21 cellular contexts compared by ENCODE assay signal in genomic region chr3:190172751-190173150, GRCh38. TPM values are rescaled to one million over a fixed set of nuclear protein-coding genes. Genes with fewer than 3 reads are reported as not detected.
A peak's percentile ranks its signal among the peaks of the same experiment; 100 is the strongest.
DNase-seq lines count a peak whose midpoint lies in the region; ATAC-seq, FAIRE-seq and TF ChIP-seq lines count a peak whose summit lies in the region.
"Had no signal": no experiment of that assay in that cellular context is flagged by ENCODE, and none has a peak within 500 bp of the region (broad histone marks: within the 10 kb centered on the region; RNA-seq: fewer than 3 reads in every experiment).

No MANE protein-coding gene starts in this region.

- no peaks in the 10 kb centered on the region for H3K36me3 ChIP-seq in PC-3 (ENCODE audit: low read depth, low read length)
- H3K36me3 ChIP-seq: BLaER1, MG63, Peyer's patch had no signal

- 0 out of 2 replicates have a peak overlapping the region, but pooled peaks have one; percentile 7 for H2AFZ ChIP-seq in PC-3 (ENCODE audit: low read length)

- H3K4me2 ChIP-seq in PC-3 (ENCODE audit: low read length), result no peak overlapping the region
- H3K4me2 ChIP-seq: BLaER1 had no signal

- H3K9me3 ChIP-seq in PC-3 (ENCODE audit: low read length), result no peaks in the 10 kb centered on the region
- H3K9me3 ChIP-seq: MG63, Peyer's patch had no signal

- 0 out of 2 replicates have a peak, but pooled peaks cover 3% of the 10 kb centered on the region for H3K4me1 ChIP-seq in PC-3 (ENCODE audit: insufficient read depth, low read length)
- H3K4me1 ChIP-seq: BLaER1 had no signal

- no peak overlapping the region for H3K9ac ChIP-seq in PC-3 (ENCODE audit: low read length)
- H3K9ac ChIP-seq: BLaER1 had no signal

- H3K4me3 ChIP-seq in PC-3 (ENCODE audit: low read length) (no peak overlapping the region), fibroblast of mammary gland (ENCODE audit: control insufficient read depth, low read depth, low read length) (no peak overlapping the region)
- H3K4me3 ChIP-seq: BLaER1, MG63, Peyer's patch had no signal

- FAIRE-seq in G401.6 (lab: Jason Lieb, UNC), result peak; percentile 28
- FAIRE-seq: GM19239 had no signal

- no TSS peak for BruUV-seq in PC-3 (replicated peaks; lab: Mats Ljungman, UMichigan)

- no peak overlapping the region for H3K27ac ChIP-seq in PC-3 (ENCODE audit: low read length)
- H3K27ac ChIP-seq: BLaER1, Peyer's patch had no signal

- CTCF ChIA-PET in PC-3 (lab: Charles Lee), result no interaction called here

- H3K9me2 ChIP-seq in PC-3 (replicated peaks; ENCODE audit: low read length), result no peaks in the 10 kb centered on the region

- no peak for TF ChIP-seq CTCF in PC-3 (conservative IDR thresholded peaks at IDR 0.05; ENCODE audit: low read depth, low read length)
- TF ChIP-seq CTCF in fibroblast of mammary gland (conservative IDR thresholded peaks at IDR 0.05; ENCODE audit: control insufficient read depth, insufficient read depth, low read depth, low read length), result no peak
- no peak for TF ChIP-seq CTCF in GM13977 (IDR thresholded peaks at IDR 0.05; ENCODE audit: extremely low read depth, insufficient read depth, missing control alignments)
- TF ChIP-seq CTCF in GM20000 (IDR thresholded peaks at IDR 0.05; ENCODE audit: extremely low read depth, missing control alignments), result no peak

- H3K27me3 ChIP-seq in PC-3 (ENCODE audit: low read length), result no peaks in the 10 kb centered on the region
- H3K27me3 ChIP-seq: BLaER1, MG63, Peyer's patch had no signal

- DNase-seq in PC-3 (peak; percentile 32), fibroblast of mammary gland (ENCODE audit: low read depth) (peak; percentile 43), GM13977 (ENCODE audit: low spot score) (no peak), GM20000 (ENCODE audit: low spot score) (no peak)
- DNase-seq: DMS79 treated with DMSO at 0.1 percent for 48 hours, GF-D8, GOT3, MG63, NCI-H1105, NCI-H1694, NCI-H2107, NCI-H226, NCI-H524 treated with DMSO at 0.1 percent for 48 hours, Peyer's patch, SHP77 treated with DMSO at 0.1 percent for 48 hours had no signal

- H3F3A ChIP-seq in PC-3 (ENCODE audit: low read length, unreplicated experiment), result no peaks in the 10 kb centered on the region

- intact Hi-C loops in PC-3 (cut with micrococcal nuclease), result no loop called here

- in situ Hi-C loops in GM13977 (cut with MboI; ENCODE audit: low pct_unique_long_range_greater_than_20kb, low sequenced_read_pairs, unreplicated experiment), result no loop called here

- no peak for ATAC-seq in PC-3
- no peak for ATAC-seq in GM18511 (IDR thresholded peaks at IDR 0.05; ENCODE audit: unreplicated experiment)
- no peak for ATAC-seq in HG03354 (IDR thresholded peaks at IDR 0.05; ENCODE audit: poor library complexity, severe bottlenecking, unreplicated experiment)

- H3K79me2 ChIP-seq in PC-3 (ENCODE audit: low read length), result no peaks in the 10 kb centered on the region

- POLR2A ChIA-PET in PC-3 (lab: Charles Lee; ENCODE audit: unreplicated experiment), result no interaction called here

- no peaks in the 10 kb centered on the region for H4K20me1 ChIP-seq in PC-3 (ENCODE audit: low read length)
- H4K20me1 ChIP-seq: BLaER1 had no signal

RNA-seq across cellular contexts. Expression of gene P3H2, which starts 52.1 kb away (rescaled TPM):
- 4.5 and 11.4 TPM in 2 replicates for total RNA-seq in PC-3 (2014; rRNA removed)
- total RNA-seq: T-helper 1 cell treated with Interleukin-12 subunit alpha and Interleukin-12 subunit beta and Interleukin-4 antibody, amounts not matched to agents 30 ng/mL and 1 ng/mL, for 36 hours had no signal

Comparison
In these comparisons a context has a peak if more than half of its experiments do, and no peak if none do; other contexts are left out.
1. DNase-seq: peak in PC-3 (single experiment) and fibroblast of mammary gland (single experiment); none in GM13977 (single experiment) and GM20000 (single experiment).